Comparison of ENCODE assay signal across 30 cellular contexts in the genomic region with DNA sequence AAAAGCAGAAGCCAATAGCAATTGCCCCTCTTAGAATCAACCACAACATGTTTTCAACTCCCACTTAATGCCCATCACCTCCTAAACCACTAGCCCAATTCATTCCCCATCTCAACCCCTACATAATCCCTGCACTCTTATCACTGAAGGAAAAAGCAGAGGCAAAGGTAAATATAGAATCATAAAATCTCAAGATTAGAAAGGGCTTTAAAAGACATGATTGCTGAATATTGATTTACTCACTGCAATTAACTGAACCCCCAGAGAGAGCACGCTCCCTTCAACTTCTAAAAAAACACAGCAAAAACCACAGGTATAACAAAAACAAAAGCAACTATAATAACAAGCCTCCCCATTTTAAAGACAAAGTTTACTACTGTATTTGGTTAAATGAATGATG. TPM values are rescaled to one million over a fixed set of nuclear protein-coding genes. Genes with fewer than 3 reads are reported as not detected.
"Had no signal": no experiment of that assay in that cellular context is flagged by ENCODE, and none has a peak within 500 bp of the region (broad histone marks: within the 10 kb centered on the region; RNA-seq: fewer than 3 reads in every experiment).

No MANE protein-coding gene starts in this region.

- H3K27ac Mint-ChIP-seq: activated CD4-positive, alpha-beta memory T cell treated with anti-CD3 and anti-CD28 coated beads, Interleukin-2, amount 10 ng/mL, durations not matched to agents 7 days and 5 days; activated naive CD4-positive, alpha-beta T cell treated with anti-CD3 and anti-CD28 coated beads for 36 hours; activated naive CD4-positive, alpha-beta T cell treated with anti-CD3 and anti-CD28 coated beads, Interleukin-2, amount 50 U/mL, for 72 hours; activated T-helper 1 cell treated with anti-CD3 and anti-CD28 coated beads, Interleukin-12 subunit alpha, Interleukin-12 subunit beta, Interleukin-2, Interleukin-4 antibody, amounts not matched to agents 30 ng/mL and 10 ng/mL and 1 ng/mL, durations not matched to agents 14 hours and 24 hours and 36 hours; T-cell had no signal

- H3K9me3 Mint-ChIP-seq: activated CD4-positive, alpha-beta memory T cell treated with anti-CD3 and anti-CD28 coated beads, Interleukin-2, amount 10 ng/mL, durations not matched to agents 7 days and 5 days; activated naive CD4-positive, alpha-beta T cell treated with anti-CD3 and anti-CD28 coated beads for 36 hours; activated T-cell treated with anti-CD3 and anti-CD28 coated beads, Interleukin-2, amount 50 U/mL, for 4 hours; activated T-helper 1 cell treated with anti-CD3 and anti-CD28 coated beads, Interleukin-12 subunit alpha, Interleukin-12 subunit beta, Interleukin-2, Interleukin-4 antibody, amounts not matched to agents 30 ng/mL and 10 ng/mL and 1 ng/mL, durations not matched to agents 14 hours and 24 hours and 36 hours; T-cell had no signal

- H3K27me3 Mint-ChIP-seq: activated CD4-positive, alpha-beta memory T cell treated with anti-CD3 and anti-CD28 coated beads, Interleukin-2, amount 10 ng/mL, durations not matched to agents 7 days and 5 days; T-cell had no signal

- DNase-seq: activated CD4-positive, alpha-beta memory T cell treated with anti-CD3 and anti-CD28 coated beads, Interleukin-2, amount 10 ng/mL, durations not matched to agents 7 days and 5 days; activated CD4-positive, alpha-beta T cell treated with anti-CD3 and anti-CD28 coated beads for 1 hour; activated CD4-positive, alpha-beta T cell treated with anti-CD3 and anti-CD28 coated beads for 48 hours; activated CD4-positive, CD25-positive, alpha-beta regulatory T cell; activated gamma-delta T cell treated with Interleukin-2 at 50 U/mL for 16 hours; activated naive CD4-positive, alpha-beta T cell treated with anti-CD3 and anti-CD28 coated beads for 36 hours; activated T-cell treated with anti-CD3 and anti-CD28 coated beads for 4 hours; activated T-cell treated with anti-CD3 and anti-CD28 coated beads, Interleukin-2, amount 50 U/mL, for 4 hours; adrenal gland; body of pancreas; MM.1S; MV-4-11; NCI-H1092; NCI-H1694 treated with DMSO at 0.1 percent for 48 hours; NCI-H2029; NCI-H510A; NCI-H526; NCI-H748 treated with DMSO at 0.1 percent for 48 hours; NK-92 treated with Interleukin-12 subunit alpha and Interleukin-12 subunit beta, amount 100 ng/mL, for 24 hours; PC-9; SIG-M5; T-cell; T1000; WERI-Rb-1 had no signal

- ATAC-seq: activated naive CD4-positive, alpha-beta T cell treated with anti-CD3 and anti-CD28 coated beads, Interleukin-2, amount 50 U/mL, for 72 hours; activated T-cell treated with anti-CD3 and anti-CD28 coated beads, Interleukin-2, amount 50 U/mL, for 4 hours; body of pancreas; Right ventricle myocardium inferior; SK-N-SH treated with all-trans-retinoic acid at 6 μM for 48 hours; T-cell had no signal

- H3K4me3 Mint-ChIP-seq: activated CD4-positive, alpha-beta memory T cell treated with anti-CD3 and anti-CD28 coated beads, Interleukin-2, amount 10 ng/mL, durations not matched to agents 7 days and 5 days; activated naive CD4-positive, alpha-beta T cell treated with anti-CD3 and anti-CD28 coated beads for 36 hours; activated T-cell treated with anti-CD3 and anti-CD28 coated beads, Interleukin-2, amount 50 U/mL, for 4 hours; activated T-helper 1 cell treated with anti-CD3 and anti-CD28 coated beads, Interleukin-12 subunit alpha, Interleukin-12 subunit beta, Interleukin-2, Interleukin-4 antibody, amounts not matched to agents 30 ng/mL and 10 ng/mL and 1 ng/mL, durations not matched to agents 14 hours and 24 hours and 36 hours; T-cell had no signal

- H3K4me1 Mint-ChIP-seq: activated CD4-positive, alpha-beta memory T cell treated with anti-CD3 and anti-CD28 coated beads, Interleukin-2, amount 10 ng/mL, durations not matched to agents 7 days and 5 days; T-cell had no signal

RNA-seq across cellular contexts. Expression of a gene that starts 15.1 kb away (rescaled TPM):
- total RNA-seq: adrenal gland, astrocyte, body of pancreas, breast epithelium, PC-9, Right ventricle myocardium inferior had no signal
